1 cellular context compared by ENCODE assay signal in genomic region chr2:236163483-236164200, GRCh38.
TF ChIP-seq lines count a peak whose summit lies in the region.

No MANE protein-coding gene starts in this region.

TF ChIP-seq in HCT116, 20 proteins besides CTCF, POLR2A, EP300 and RAD21 (continued from another document):
- TF ChIP-seq REST (IDR thresholded peaks at IDR 0.05; ENCODE audit: low read depth): no peak
- no peak for TF ChIP-seq FOSL1 (IDR thresholded peaks at IDR 0.05; ENCODE audit: low read depth)
- TF ChIP-seq EZH2phosphoT487 (IDR thresholded peaks at IDR 0.05; ENCODE audit: borderline replicate concordance): no peak
- no peak for TF ChIP-seq SIN3A (IDR thresholded peaks at IDR 0.05; ENCODE audit: low read depth)
- no peak for TF ChIP-seq EGR1 (IDR thresholded peaks at IDR 0.05; ENCODE audit: low read depth)
- TF ChIP-seq ATF3 (IDR thresholded peaks at IDR 0.05): no peak
- no peak for TF ChIP-seq ELF1 (IDR thresholded peaks at IDR 0.05; ENCODE audit: borderline replicate concordance, low read depth)
- TF ChIP-seq ZNF274 (IDR thresholded peaks at IDR 0.05; ENCODE audit: low read depth, low read length): no peak
- no peak for TF ChIP-seq ZFX (IDR thresholded peaks at IDR 0.05)
- no peak for TF ChIP-seq JUND (IDR thresholded peaks at IDR 0.05)
- TF ChIP-seq SRF (IDR thresholded peaks at IDR 0.05; ENCODE audit: low read depth): no peak
